16 cellular contexts compared by ENCODE assay signal in the genomic region with DNA sequence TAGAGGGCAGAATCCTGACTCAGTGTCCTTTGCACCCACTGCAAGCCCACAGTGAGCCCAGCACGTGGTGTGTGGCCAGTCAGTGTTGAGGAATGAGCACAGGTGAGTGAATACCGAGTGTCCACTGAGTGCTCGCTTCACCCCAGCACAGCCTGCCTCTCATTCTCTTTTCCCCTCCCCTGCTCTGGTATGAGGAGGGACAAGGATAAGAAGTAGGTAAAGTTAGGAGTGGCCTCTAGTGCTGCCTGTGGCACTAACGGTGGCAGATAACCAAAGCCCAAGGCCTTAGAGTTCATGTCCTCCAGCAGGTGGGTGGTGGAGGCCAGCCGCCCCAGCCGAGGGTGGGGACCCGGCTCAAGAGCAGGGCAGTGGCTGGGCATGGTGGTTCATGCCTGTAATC.
"Had no signal": no experiment of that assay in that cellular context is flagged by ENCODE, and none has a peak within 500 bp of the region (broad histone marks: within the 10 kb centered on the region; RNA-seq: fewer than 3 reads in every experiment).

No MANE protein-coding gene starts in this region.

- H3K9me3 ChIP-seq: esophagus squamous epithelium, prostate gland, right atrium auricular region had no signal

- H3K9me3 Mint-ChIP-seq: activated T-helper 1 cell treated with anti-CD3 and anti-CD28 coated beads, Interleukin-12 subunit alpha, Interleukin-12 subunit beta, Interleukin-2, Interleukin-4 antibody, amounts not matched to agents 30 ng/mL and 10 ng/mL and 1 ng/mL, durations not matched to agents 14 hours and 24 hours and 36 hours; neural progenitor cell; stimulated activated naive CD8-positive, alpha-beta T cell treated with anti-CD3 and anti-CD28 coated beads, Interleukin-15, Interleukin-2, amounts not matched to agents 100 ng/mL and 50 ng/mL, for 24 hours had no signal

- H3K36me3 Mint-ChIP-seq: activated naive CD8-positive, alpha-beta T cell; neural progenitor cell had no signal

- H3K4me2 ChIP-seq: hepatocyte, neural progenitor cell had no signal

- H3K27ac Mint-ChIP-seq: activated naive CD8-positive, alpha-beta T cell; activated T-helper 1 cell treated with anti-CD3 and anti-CD28 coated beads, Interleukin-12 subunit alpha, Interleukin-12 subunit beta, Interleukin-2, Interleukin-4 antibody, amounts not matched to agents 30 ng/mL and 10 ng/mL and 1 ng/mL, durations not matched to agents 14 hours and 24 hours and 36 hours; neural progenitor cell; stimulated activated naive CD8-positive, alpha-beta T cell treated with anti-CD3 and anti-CD28 coated beads, Interleukin-15, Interleukin-2, amounts not matched to agents 100 ng/mL and 50 ng/mL, for 24 hours had no signal

- H3K27me3 ChIP-seq: esophagus squamous epithelium, hepatocyte, neural progenitor cell, right atrium auricular region had no signal

- H3K4me3 Mint-ChIP-seq: activated naive CD8-positive, alpha-beta T cell; activated T-helper 1 cell treated with anti-CD3 and anti-CD28 coated beads, Interleukin-12 subunit alpha, Interleukin-12 subunit beta, Interleukin-2, Interleukin-4 antibody, amounts not matched to agents 30 ng/mL and 10 ng/mL and 1 ng/mL, durations not matched to agents 14 hours and 24 hours and 36 hours; neural progenitor cell; stimulated activated naive CD8-positive, alpha-beta T cell treated with anti-CD3 and anti-CD28 coated beads, Interleukin-15, Interleukin-2, amounts not matched to agents 100 ng/mL and 50 ng/mL, for 24 hours had no signal

- H3K4me1 ChIP-seq: prostate gland had no signal

- H3K9ac ChIP-seq: neural progenitor cell had no signal

- H3K36me3 ChIP-seq: neural progenitor cell, prostate gland, right atrium auricular region, WERI-Rb-1 had no signal

- H3K4me3 ChIP-seq: esophagus squamous epithelium, hepatocyte, neural progenitor cell, prostate gland, right atrium auricular region had no signal

- H3K79me2 ChIP-seq: hepatocyte had no signal

- H3K27ac ChIP-seq: esophagus squamous epithelium, hepatocyte, neural progenitor cell, prostate gland, right atrium auricular region, WERI-Rb-1 had no signal

- H2AFZ ChIP-seq: hepatocyte, neural progenitor cell had no signal

- DNase-seq: activated CD4-positive, alpha-beta T cell treated with anti-CD3 and anti-CD28 coated beads, Interleukin-2, amount 50 U/mL, for 48 hours; activated gamma-delta T cell treated with Interleukin-2 at 50 U/mL for 16 hours; dermis blood vessel endothelial cell; effector memory CD4-positive, alpha-beta T cell; esophagus squamous epithelium; SW 1271; T-helper 2 cell; trophoblast cell; WERI-Rb-1 had no signal

- H3K27me3 Mint-ChIP-seq: activated naive CD8-positive, alpha-beta T cell had no signal
